In genomic region chr2:202429164-202429980, GRCh38 we compare ENCODE assay signal across 13 cellular contexts. TPM values are rescaled to one million over a fixed set of nuclear protein-coding genes. Genes with fewer than 3 reads are reported as not detected.
DNase-seq lines count a peak whose midpoint lies in the region; ATAC-seq and TF ChIP-seq lines count a peak whose summit lies in the region.
"Had no signal": no experiment of that assay in that cellular context is flagged by ENCODE, and none has a peak within 500 bp of the region (broad histone marks: within the 10 kb centered on the region; RNA-seq: fewer than 3 reads in every experiment).

No MANE protein-coding gene starts in this region.

- TF ChIP-seq EP300 in gastroesophageal sphincter (IDR thresholded peaks at IDR 0.05) (no peak), ovary (IDR thresholded peaks at IDR 0.05) (peak; percentile 88)

- H3K27ac ChIP-seq in gastroesophageal sphincter (peak overlapping the region; percentile 79 to 90 (median 84)), ovary (peak overlapping the region in 1 of 2 donors; percentile 54)

- TF ChIP-seq POLR2A in gastroesophageal sphincter (IDR thresholded peaks at IDR 0.05) (no peak), ovary (IDR thresholded peaks at IDR 0.05) (no peak)

- H3K36me3 ChIP-seq in adipocyte (ENCODE audit: control insufficient read depth, insufficient read depth, low read length, severe bottlenecking) (no peaks in the 10 kb centered on the region), gastroesophageal sphincter (no peaks in the 10 kb centered on the region), ovary (no peaks in the 10 kb centered on the region)

- peaks cover 9 to 11% of the 10 kb centered on the region in 2 donors for H3K36me3 Mint-ChIP-seq in CD14-positive monocyte

- TF ChIP-seq CTCF in gastroesophageal sphincter (IDR thresholded peaks at IDR 0.05) (no peak), ovary (IDR thresholded peaks at IDR 0.05) (no peak), CD14-positive monocyte (IDR thresholded peaks at IDR 0.05) (no peak), GM10266 (IDR thresholded peaks at IDR 0.05; ENCODE audit: control insufficient read depth, insufficient read depth, low read depth, missing control alignments) (no peak)

- DNase-seq in AG08396 (ENCODE audit: low spot score) = peak; percentile 56
- peak; percentile 15 for DNase-seq in adipocyte (ENCODE audit: low read depth)
- no peak for DNase-seq in ovary
- DNase-seq in CD14-positive monocyte (ENCODE audit: low spot score) = no peak
- DNase-seq in GM10266 (ENCODE audit: extremely low spot score) = no peak
- DNase-seq in GM19240 (ENCODE audit: insufficient read length, low spot score) = no peak
- DNase-seq in C1 segment of cervical spinal cord (lab: John Stamatoyannopoulos, UW) = no peak
- DNase-seq: activated CD4-positive, alpha-beta T cell treated with anti-CD3 and anti-CD28 coated beads for 4 hours; MV-4-11; NCI-H524 treated with DMSO at 0.1 percent for 48 hours; nephron progenitor cell; stimulated activated CD4-positive, alpha-beta T cell treated with anti-CD3 and anti-CD28 coated beads, Interleukin-4, amount 100 ng/mL, for 4 hours had no signal

- H3K4me3 ChIP-seq in adipocyte (ENCODE audit: low read length) = no peak overlapping the region
- H3K4me3 ChIP-seq in gastroesophageal sphincter = no peak overlapping the region
- no peak overlapping the region for H3K4me3 ChIP-seq in ovary

- H3K4me1 ChIP-seq in adipocyte (ENCODE audit: control insufficient read depth, insufficient read depth, low read length) (no peaks in the 10 kb centered on the region), gastroesophageal sphincter (peaks cover 8 to 65% (median 23%) of the 10 kb centered on the region in 3 donors), ovary (ENCODE audit: insufficient read depth) (peaks cover 2% of the 10 kb centered on the region)

- H3K27ac Mint-ChIP-seq in CD14-positive monocyte = no peak overlapping the region

- intact Hi-C loops in ovary (cut with DNase I) (no loop called here), CD14-positive monocyte (cut with micrococcal nuclease) (no loop called here)

- no peak overlapping the region for H3K9ac ChIP-seq in adipocyte (ENCODE audit: low read length)

- H3K9me3 Mint-ChIP-seq in CD14-positive monocyte = peaks cover 11 to 25% (median 19%) of the 10 kb centered on the region in 7 donors

- H3K9me3 ChIP-seq in adipocyte (ENCODE audit: control insufficient read depth, low read length) = no peaks in the 10 kb centered on the region
- H3K9me3 ChIP-seq in gastroesophageal sphincter = no peaks in the 10 kb centered on the region
- H3K9me3 ChIP-seq in ovary = no peaks in the 10 kb centered on the region

- peaks cover 3 to 19% (median 6%) of the 10 kb centered on the region in 3 donors for H3K27me3 Mint-ChIP-seq in CD14-positive monocyte (ENCODE audit: low read depth in 3 of 3)

- H3K27me3 ChIP-seq in adipocyte (replicated peaks; ENCODE audit: control insufficient read depth, insufficient read depth, low read length) (no peaks in the 10 kb centered on the region), gastroesophageal sphincter (no peaks in the 10 kb centered on the region), ovary (no peaks in the 10 kb centered on the region)

- H3K4me1 Mint-ChIP-seq in CD14-positive monocyte = no peaks in the 10 kb centered on the region
- H3K4me1 Mint-ChIP-seq: nephron progenitor cell had no signal

- ATAC-seq in gastroesophageal sphincter = no peak

- H3K4me3 Mint-ChIP-seq in CD14-positive monocyte = no peak overlapping the region
- H3K4me3 Mint-ChIP-seq: nephron progenitor cell had no signal

- 32 to 50% methylated on average over 6 of the region's 6 CpGs for WGBS in gastroesophageal sphincter (ENCODE audit: low coverage in 1 of 2), 2 donors
- WGBS in ovary, 3 donors = 34 to 38% (median 38%) methylated on average over 6 of the region's 6 CpGs

RNA-seq across cellular contexts. Expression of gene BMPR2, which starts 53.2 kb away (rescaled TPM):
- total RNA-seq in gastroesophageal sphincter = 10 to 100 TPM; 53.4 to 86.9 (median 70.0) TPM
- total RNA-seq in ovary = 10 to 100 TPM; 37.8 to 55.5 (median 48.2) TPM
- polyA plus RNA-seq in ovary = 10 to 100 TPM; 14.5 to 39.4 TPM
- polyA plus RNA-seq in CD14-positive monocyte = 1 to 10 TPM; 4.1 to 6.4 TPM

Comparison
In these comparisons a context has a peak if more than half of its experiments do, and no peak if none do; other contexts are left out.
1. DNase-seq: peak in AG08396 (single experiment) and adipocyte (single experiment); none in ovary (0 of 5), CD14-positive monocyte (single experiment), GM10266 (single experiment), GM19240 (single experiment) and C1 segment of cervical spinal cord (0 of 14).